Comparison of ENCODE assay signal across 1 cellular context in genomic region chr14:28744126-28744525, GRCh38.
TF ChIP-seq lines count a peak whose summit lies in the region.

No MANE protein-coding gene starts in this region.

TF ChIP-seq in HepG2, 621 proteins besides CTCF, POLR2A, EP300 and RAD21:
- no peak for TF ChIP-seq ZNF567 (CRISPR knock-in tag; IDR thresholded peaks at IDR 0.05; ENCODE audit: borderline replicate concordance)
- no peak for TF ChIP-seq ATF7 (IDR thresholded peaks at IDR 0.05)
- TF ChIP-seq ATF7 (CRISPR knock-in tag; IDR thresholded peaks at IDR 0.05) = no peak
- TF ChIP-seq ZNF766 (CRISPR knock-in tag; IDR thresholded peaks at IDR 0.05; ENCODE audit: borderline replicate concordance) = no peak
- no peak for TF ChIP-seq SRSF9 (IDR thresholded peaks at IDR 0.05; ENCODE audit: borderline replicate concordance, insufficient read depth, low read depth, low read length, poor library complexity, severe bottlenecking)
- no peak for TF ChIP-seq TOPORS (CRISPR knock-in tag; IDR thresholded peaks at IDR 0.05)
- peak; percentile 14; the same call in 1 of the 2 replicates for TF ChIP-seq CREB1 (IDR thresholded peaks at IDR 0.05)
- TF ChIP-seq CREB1 (CRISPR knock-in tag; IDR thresholded peaks at IDR 0.05) = no peak
- TF ChIP-seq ZNF800 (CRISPR knock-in tag; IDR thresholded peaks at IDR 0.05) = no peak
